In genomic region chr4:2746891-2747695, GRCh38 we compare ENCODE assay signal across 1 cellular context.
TF ChIP-seq lines count a peak whose summit lies in the region.

No MANE protein-coding gene starts in this region.

TF ChIP-seq in IMR-90, 13 proteins besides CTCF, POLR2A, EP300 and RAD21 (continued from another document):
- no peak for TF ChIP-seq USF2 (IDR thresholded peaks at IDR 0.05; ENCODE audit: low read depth, low read length)
- TF ChIP-seq BHLHE40 (IDR thresholded peaks at IDR 0.05; ENCODE audit: low read depth, low read length), result no peak
TF ChIP-seq in IMR-90: peak in this region for 0.
